In the genomic region with DNA sequence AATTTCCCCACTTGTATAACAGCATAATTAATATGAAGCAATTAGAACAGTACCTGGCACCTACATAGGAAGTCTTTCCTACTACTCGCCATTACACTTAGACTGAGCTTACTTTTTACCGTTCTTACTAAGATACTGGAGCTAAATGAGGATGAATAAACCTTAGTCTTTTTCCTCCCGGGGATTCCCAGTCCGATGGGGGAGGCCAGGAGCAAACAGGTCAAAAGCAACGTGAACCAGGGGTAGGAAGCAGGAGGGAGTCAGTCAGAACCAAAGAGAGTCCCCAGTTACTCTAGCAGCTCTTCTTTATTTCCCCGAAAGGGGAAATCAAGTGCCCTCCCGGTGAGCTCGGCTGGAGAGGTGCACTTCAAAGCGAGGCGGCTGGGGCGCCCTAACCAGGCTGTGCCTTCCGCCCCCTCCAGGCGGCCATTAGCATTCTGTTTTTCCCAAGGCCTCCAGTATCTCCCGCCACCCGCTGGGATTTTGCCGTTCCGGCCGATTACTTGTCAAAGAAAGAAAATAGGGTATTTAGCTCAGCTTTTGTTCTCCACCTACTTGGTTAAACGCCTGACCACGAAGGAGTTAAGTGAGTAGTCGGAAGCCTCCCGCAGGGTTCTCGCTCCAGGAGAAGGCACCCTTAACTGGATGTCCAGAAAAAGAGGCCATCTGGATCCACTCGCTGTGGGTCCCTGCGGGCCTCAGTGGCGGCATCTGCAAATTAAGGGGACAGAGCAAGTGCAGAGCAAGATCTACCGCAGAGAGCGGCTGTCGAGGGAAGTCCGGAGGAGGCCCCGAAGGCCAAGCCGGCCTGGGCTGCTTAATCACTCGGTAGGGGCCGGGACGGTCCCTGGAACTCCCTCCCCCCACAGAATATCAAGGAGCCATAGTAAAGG, we compare ENCODE assay signal across 8 cellular contexts. TPM values are rescaled to one million over a fixed set of nuclear protein-coding genes. Genes with fewer than 3 reads are reported as not detected.
DNase-seq lines count a peak whose midpoint lies in the region; ATAC-seq lines count a peak whose summit lies in the region.

No MANE protein-coding gene starts in this region.

- peaks cover 25 to 43% (median 41%) of the 10 kb centered on the region in 3 donors for H3K4me1 Mint-ChIP-seq in naive B cell

- H3K27me3 Mint-ChIP-seq in naive B cell: peaks cover 80 to 89% (median 84%) of the 10 kb centered on the region in 3 donors

- H3K9me3 Mint-ChIP-seq in naive B cell: peaks cover 0 to 13% (median under 1%) of the 10 kb centered on the region in 7 donors

- ATAC-seq in GM18498 (IDR thresholded peaks at IDR 0.05; ENCODE audit: unreplicated experiment) (peak; percentile 45), HG02870 (IDR thresholded peaks at IDR 0.05; ENCODE audit: unreplicated experiment) (peak; percentile 43), naive B cell (ENCODE audit: low read depth in 2 of 2) (peak; percentile 75 to 81), GM18502 (IDR thresholded peaks at IDR 0.05; ENCODE audit: poor library complexity, unreplicated experiment) (no peak), HG03097 (IDR thresholded peaks at IDR 0.05; ENCODE audit: low FRiP score, unreplicated experiment) (no peak)

- H3K27ac Mint-ChIP-seq in naive B cell: peak overlapping the region in 3 of 6 donors; percentile 10 to 74 (median 18)

- DNase-seq in astrocyte of the hippocampus (ENCODE audit: low read depth, low spot score) (peak; percentile 53), naive B cell (no peak), MV-4-11 (lab: John Stamatoyannopoulos, UW) (no peak), AG20443 (ENCODE audit: low spot score) (no peak)

- no peaks in the 10 kb centered on the region for H3K36me3 Mint-ChIP-seq in naive B cell

- peak overlapping the region in 7 of 8 donors; percentile 52 to 90 (median 70) for H3K4me3 Mint-ChIP-seq in naive B cell

RNA-seq across cellular contexts. Expression of gene EOMES, which starts 6.3 kb away (rescaled TPM):
- polyA plus RNA-seq in naive B cell (ENCODE audit: low read depth in 6 of 6): under 1 TPM in 3 of 6 donors, not detected in 3; 0.27 to 0.40 (median 0.28) TPM

Comparison
In these comparisons a context has a peak if more than half of its experiments do, and no peak if none do; other contexts are left out.
1. ATAC-seq: peak in GM18498 (single experiment), HG02870 (single experiment) and naive B cell (2 of 2); none in GM18502 (single experiment) and HG03097 (single experiment).